In the genomic region with DNA sequence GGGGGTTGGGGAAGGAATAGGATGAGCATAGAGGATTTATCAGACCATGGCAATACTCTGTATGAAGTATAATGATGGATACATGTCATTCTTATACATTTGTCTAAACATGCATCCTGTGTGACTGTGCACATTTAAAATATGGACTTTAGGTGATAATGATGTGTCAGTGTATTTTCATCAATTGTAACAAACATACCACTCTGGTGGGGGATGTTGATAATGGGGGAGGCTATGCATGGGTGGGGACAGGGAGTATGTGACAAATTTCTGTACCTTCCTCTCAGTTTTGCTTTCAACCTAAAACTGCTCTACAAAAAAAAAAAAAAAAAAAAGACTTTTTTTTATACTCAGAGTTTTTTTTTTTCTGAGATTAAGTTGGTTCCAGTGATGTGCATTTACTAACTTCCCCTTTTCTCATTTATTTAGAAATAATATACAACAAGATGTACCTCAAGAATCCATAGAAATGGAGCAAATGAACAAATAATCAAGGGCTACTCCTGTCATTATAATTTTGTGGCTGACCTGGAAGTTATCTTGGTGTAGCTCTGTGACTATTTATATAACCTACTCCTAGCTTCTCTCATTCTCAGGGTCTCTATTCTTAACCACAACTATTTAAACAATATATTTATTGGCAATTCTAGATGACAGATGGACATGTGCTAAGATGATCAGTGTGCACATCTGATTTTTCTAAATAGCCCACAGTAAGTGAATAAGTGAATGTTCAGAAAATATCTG, we compare ENCODE assay signal across 11 cellular contexts.
DNase-seq lines count a peak whose midpoint lies in the region; ATAC-seq, FAIRE-seq and TF ChIP-seq lines count a peak whose summit lies in the region.
"Had no signal": no experiment of that assay in that cellular context is flagged by ENCODE, and none has a peak within 500 bp of the region (broad histone marks: within the 10 kb centered on the region; RNA-seq: fewer than 3 reads in every experiment).

No MANE protein-coding gene starts in this region.

- H3K27me3 ChIP-seq in heart left ventricle: no peaks in the 10 kb centered on the region

- CTCF ChIA-PET in OCI-LY7 (lab: Charles Lee; ENCODE audit: unreplicated experiment): interaction anchor here (0.6 kb wide), 1 partner anchor 110 kb away, joined by 3 read pairs; no protein-coding TSS in a partner anchor

- peaks cover 23% of the 10 kb centered on the region for H3K4me1 Mint-ChIP-seq in CD14-positive monocyte

- ATAC-seq in GM19468 (IDR thresholded peaks at IDR 0.05; ENCODE audit: extremely low read depth, unreplicated experiment) (peak; percentile 64), HG03025 (IDR thresholded peaks at IDR 0.05; ENCODE audit: low FRiP score, unreplicated experiment) (peak; percentile 71), heart left ventricle (no peak)

- TF ChIP-seq CTCF in OCI-LY7 (conservative IDR thresholded peaks at IDR 0.05; ENCODE audit: low read length) (no peak), CD14-positive monocyte (IDR thresholded peaks at IDR 0.05) (no peak), heart left ventricle (IDR thresholded peaks at IDR 0.05) (no peak)

- DNase-seq in GM18507 (ENCODE audit: extremely low spot score, insufficient read length, low read depth): no peak
- DNase-seq in OCI-LY7 (ENCODE audit: low spot score): no peak
- no peak for DNase-seq in retina
- DNase-seq in CD14-positive monocyte (ENCODE audit: low spot score): no peak
- DNase-seq in heart left ventricle: no peak
- DNase-seq in NCI-H2029 (lab: John Stamatoyannopoulos, UW): no peak
- DNase-seq: NCI-H748 treated with DMSO at 0.1 percent for 48 hours had no signal

- H3K36me3 ChIP-seq in OCI-LY7 (ENCODE audit: insufficient read depth, low read length) (no peaks in the 10 kb centered on the region), heart left ventricle (no peaks in the 10 kb centered on the region)

- intact Hi-C loops in OCI-LY7 (cut with micrococcal nuclease; ENCODE audit: unreplicated experiment) (no loop called here), CD14-positive monocyte (cut with micrococcal nuclease) (no loop called here), heart left ventricle (cut with DNase I) (no loop called here)

- FAIRE-seq in GM18507 (lab: Jason Lieb, UNC): peak; percentile 84

- no peak overlapping the region for H3K27ac Mint-ChIP-seq in CD14-positive monocyte
- H3K27ac Mint-ChIP-seq: stimulated activated naive CD8-positive, alpha-beta T cell treated with anti-CD3 and anti-CD28 coated beads, Interleukin-15, Interleukin-2, amounts not matched to agents 100 ng/mL and 50 ng/mL, for 24 hours had no signal

- H3K4me1 ChIP-seq in OCI-LY7 (ENCODE audit: insufficient read depth, low read length, poor library complexity, severe bottlenecking) (peaks cover 18% of the 10 kb centered on the region), heart left ventricle (peaks cover 0 to 7% (median 0%) of the 10 kb centered on the region in 12 donors)

- H3K4me3 ChIP-seq in OCI-LY7 (ENCODE audit: low read depth, low read length, poor library complexity, severe bottlenecking) (no peak overlapping the region), heart left ventricle (no peak overlapping the region)
- H3K4me3 ChIP-seq: skin epidermis had no signal

- no TSS peak for BruUV-seq in OCI-LY7 (replicated peaks; lab: Mats Ljungman, UMichigan)

- H3K36me3 Mint-ChIP-seq in CD14-positive monocyte: no peaks in the 10 kb centered on the region

- peaks cover 0 to 3% (median 0%) of the 10 kb centered on the region in 7 donors for H3K9me3 Mint-ChIP-seq in CD14-positive monocyte

- POLR2A ChIA-PET in OCI-LY7 (lab: Charles Lee): interaction anchor here (0.7 to 1.0 kb wide), 3 partner anchors 19 to 174 kb away, joined by 6 to 7 read pairs (median 7); no protein-coding TSS in a partner anchor

- no peaks in the 10 kb centered on the region for H3K27me3 Mint-ChIP-seq in CD14-positive monocyte (ENCODE audit: low read depth in 3 of 3)
- H3K27me3 Mint-ChIP-seq: stimulated activated naive CD8-positive, alpha-beta T cell treated with anti-CD3 and anti-CD28 coated beads, Interleukin-15, Interleukin-2, amounts not matched to agents 100 ng/mL and 50 ng/mL, for 24 hours had no signal

- no peaks in the 10 kb centered on the region for H3K9me3 ChIP-seq in OCI-LY7 (ENCODE audit: low read length)
- peaks cover 0 to 3% (median 0%) of the 10 kb centered on the region in 12 donors for H3K9me3 ChIP-seq in heart left ventricle

- no peak overlapping the region for H3K4me3 Mint-ChIP-seq in CD14-positive monocyte
- H3K4me3 Mint-ChIP-seq: stimulated activated naive CD8-positive, alpha-beta T cell treated with anti-CD3 and anti-CD28 coated beads, Interleukin-15, Interleukin-2, amounts not matched to agents 100 ng/mL and 50 ng/mL, for 24 hours had no signal

- H3K9me2 ChIP-seq in OCI-LY7 (ENCODE audit: insufficient read depth, low read length): no peaks in the 10 kb centered on the region

- H3K79me2 ChIP-seq in OCI-LY7 (ENCODE audit: insufficient read depth, low read depth, low read length): no peaks in the 10 kb centered on the region

- H2AFZ ChIP-seq in OCI-LY7 (ENCODE audit: low read length): peak overlapping the region; percentile 0; the same call in 1 of the 2 replicates

- no peaks in the 10 kb centered on the region for H4K20me1 ChIP-seq in OCI-LY7 (ENCODE audit: insufficient read depth, low read length)

- no peak for TF ChIP-seq POLR2A in heart left ventricle (IDR thresholded peaks at IDR 0.05)

- H3K27ac ChIP-seq in OCI-LY7 (ENCODE audit: low read depth, low read length, poor library complexity, severe bottlenecking) (no peak overlapping the region), heart left ventricle (no peak overlapping the region)
- H3K27ac ChIP-seq: skin epidermis had no signal

- no peak overlapping the region for H3K4me2 ChIP-seq in OCI-LY7 (ENCODE audit: low read length)

Comparison
In these comparisons a context has a peak if more than half of its experiments do, and no peak if none do; other contexts are left out.
1. ATAC-seq: peak in GM19468 (single experiment) and HG03025 (single experiment); none in heart left ventricle (0 of 4).